11 cellular contexts compared by ENCODE assay signal in the genomic region with DNA sequence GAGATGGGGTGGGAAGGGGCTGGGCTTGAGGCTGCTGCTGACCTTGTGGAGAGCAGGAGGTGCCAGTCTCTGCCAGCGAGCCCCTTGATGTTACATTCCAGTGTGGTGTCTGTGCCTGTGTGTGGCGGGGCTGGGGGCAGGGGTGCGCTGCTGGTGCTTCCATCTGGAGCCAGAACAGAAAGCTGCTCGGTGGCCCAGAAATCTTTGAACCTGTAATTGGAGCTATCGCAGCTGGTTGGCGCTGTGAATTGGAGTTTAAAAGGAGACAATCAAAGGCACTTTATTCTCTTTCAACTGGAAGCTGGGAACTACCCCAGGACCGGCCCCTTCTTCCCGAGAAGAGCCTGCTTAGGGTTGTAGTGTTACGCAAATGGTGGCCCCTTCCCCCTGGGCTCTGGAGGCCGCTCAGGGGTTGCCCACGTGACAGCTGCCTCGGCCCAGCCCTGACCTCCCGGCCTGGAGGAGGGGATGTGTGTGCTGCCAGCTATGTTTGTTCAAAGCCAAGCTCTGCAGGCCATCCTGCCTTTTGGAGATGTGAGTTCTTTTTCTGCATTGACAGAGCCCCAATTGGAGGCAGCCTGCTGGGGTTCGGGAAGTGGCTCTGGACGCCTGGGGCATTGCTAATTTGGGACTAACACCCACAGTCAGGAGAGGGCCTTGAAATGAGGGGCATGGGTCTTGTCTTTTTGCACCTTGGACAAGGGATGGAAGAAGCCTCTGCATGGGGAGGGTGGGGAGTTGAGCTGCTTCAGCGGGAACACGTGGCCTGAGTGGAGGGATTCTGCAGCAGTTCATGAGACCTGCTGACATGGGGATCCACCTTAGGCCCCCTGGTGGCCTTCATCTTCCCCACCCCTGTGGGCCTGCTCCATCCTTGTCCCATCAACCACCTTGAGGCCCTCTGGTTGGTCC. TPM values are rescaled to one million over a fixed set of nuclear protein-coding genes. Genes with fewer than 3 reads are reported as not detected.
DNase-seq lines count a peak whose midpoint lies in the region; ATAC-seq and TF ChIP-seq lines count a peak whose summit lies in the region.
"Had no signal": no experiment of that assay in that cellular context is flagged by ENCODE, and none has a peak within 500 bp of the region (broad histone marks: within the 10 kb centered on the region; RNA-seq: fewer than 3 reads in every experiment).

No MANE protein-coding gene starts in this region.

- no peak overlapping the region for H3K4me2 ChIP-seq in DND-41 (ENCODE audit: insufficient read depth, low read length)

- peak overlapping the region in 1 of 7 donors; percentile 8 for H3K27ac Mint-ChIP-seq in CD14-positive monocyte

- H3K9me3 Mint-ChIP-seq in CD14-positive monocyte: peaks cover 2 to 9% (median 3%) of the 10 kb centered on the region in 7 donors
- H3K9me3 Mint-ChIP-seq: central memory CD8-positive, alpha-beta T cell had no signal

- no peaks in the 10 kb centered on the region for H3K79me2 ChIP-seq in DND-41 (ENCODE audit: insufficient read depth, low read length)

- ATAC-seq in DND-41 (ENCODE audit: insufficient read depth, low read depth): no peak
- ATAC-seq in Right ventricle myocardium superior (ENCODE audit: poor library complexity): peak; percentile 66
- peak; percentile 41 for ATAC-seq in omental fat pad (ENCODE audit: low FRiP score)

- H3K9ac ChIP-seq in DND-41 (ENCODE audit: low read depth, low read length): no peak overlapping the region

- intact Hi-C loops in Right ventricle myocardium superior (cut with DNase I) (no loop called here), CD14-positive monocyte (cut with micrococcal nuclease) (no loop called here)

- no peaks in the 10 kb centered on the region for H4K20me1 ChIP-seq in DND-41 (ENCODE audit: insufficient read depth, low read length)

- no peak overlapping the region for H2AFZ ChIP-seq in DND-41 (ENCODE audit: low read depth, low read length)

- H3K4me3 ChIP-seq in DND-41 (ENCODE audit: low read depth in 1 of 2, low read length in 2 of 2): no peak overlapping the region
- H3K4me3 ChIP-seq: SK-N-MC had no signal

- peak overlapping the region in 1 of 2 donors; percentile 60 for H3K4me3 Mint-ChIP-seq in CD14-positive monocyte
- H3K4me3 Mint-ChIP-seq: central memory CD8-positive, alpha-beta T cell had no signal

- H3K27me3 Mint-ChIP-seq in CD14-positive monocyte (ENCODE audit: low read depth in 3 of 3): peaks cover 4 to 13% (median 7%) of the 10 kb centered on the region in 3 donors
- H3K27me3 Mint-ChIP-seq: central memory CD8-positive, alpha-beta T cell had no signal

- H3K36me3 ChIP-seq in DND-41 (ENCODE audit: insufficient read depth, low read length): no peaks in the 10 kb centered on the region

- peak; percentile 31 for TF ChIP-seq CTCF in DND-41 (IDR thresholded peaks at IDR 0.05; ENCODE audit: borderline replicate concordance, extremely low read depth, low read length, poor library complexity, severe bottlenecking)
- TF ChIP-seq CTCF in omental fat pad (IDR thresholded peaks at IDR 0.05): no peak
- no peak for TF ChIP-seq CTCF in CD14-positive monocyte (IDR thresholded peaks at IDR 0.05)

- H3K4me1 ChIP-seq in DND-41 (ENCODE audit: insufficient read depth, low read length): no peaks in the 10 kb centered on the region

- peaks cover 24% of the 10 kb centered on the region for H3K27me3 ChIP-seq in DND-41 (ENCODE audit: insufficient read depth, low read length, poor library complexity)

- H3K9me3 ChIP-seq in DND-41 (ENCODE audit: insufficient read depth, low read length, severe bottlenecking): peaks cover 2% of the 10 kb centered on the region

- H3K4me1 Mint-ChIP-seq in CD14-positive monocyte: peaks cover 9% of the 10 kb centered on the region
- H3K4me1 Mint-ChIP-seq: central memory CD8-positive, alpha-beta T cell had no signal

- DNase-seq in DND-41 (no peak), SK-N-DZ (ENCODE audit: low spot score) (peak; percentile 75), Right ventricle myocardium superior (peak; percentile 55), omental fat pad (ENCODE audit: low spot score) (no peak), SW480 (ENCODE audit: low spot score) (no peak), NCI-H146 (lab: John Stamatoyannopoulos, UW) (no peak), CD14-positive monocyte (ENCODE audit: low spot score) (no peak), NCI-H446 (lab: John Stamatoyannopoulos, UW) (no peak)
- DNase-seq: stimulated activated CD4-positive, alpha-beta T cell treated with anti-CD3 and anti-CD28 coated beads, Interleukin-4, amount 100 ng/mL, for 1 hour had no signal

- H3K27ac ChIP-seq in DND-41 (ENCODE audit: low read length): no peak overlapping the region
- H3K27ac ChIP-seq: SK-N-MC had no signal

- no peaks in the 10 kb centered on the region for H3K36me3 Mint-ChIP-seq in CD14-positive monocyte

RNA-seq across cellular contexts. Expression of a gene that starts 14.0 kb away (rescaled TPM):
- 6.9 and 11.8 TPM in 2 replicates for polyA plus RNA-seq in SK-N-DZ (2014; cell fraction: cytosol; rRNA removed)
- polyA plus RNA-seq in SK-N-DZ (2014; cell fraction: nucleus; rRNA removed): 23.9 and 33.5 TPM in 2 replicates
- total RNA-seq in Right ventricle myocardium superior (19.1 TPM), omental fat pad (10 to 100 TPM; 29.9 to 43.5 (median 36.1) TPM)
- 10 to 100 TPM; 11.9 to 12.1 TPM for polyA plus RNA-seq in CD14-positive monocyte

RNA-seq across cellular contexts. Expression of a gene that starts 30.7 kb away (rescaled TPM):
- 2.8 and 2.9 TPM in 2 replicates for polyA plus RNA-seq in SK-N-DZ (2014; cell fraction: cytosol; rRNA removed)
- 4.6 and 9.3 TPM in 2 replicates for polyA plus RNA-seq in SK-N-DZ (2014; cell fraction: nucleus; rRNA removed)
- 19.3 TPM for total RNA-seq in Right ventricle myocardium superior
- total RNA-seq in omental fat pad: 10 to 100 TPM in 3 of 4 donors, 1 to 10 TPM in 1; 3.3 to 61.3 (median 19.4) TPM
- polyA plus RNA-seq in CD14-positive monocyte: not detected

RNA-seq across cellular contexts. Expression of a gene that starts 41.4 kb away (rescaled TPM):
- polyA plus RNA-seq in SK-N-DZ (2014; cell fraction: cytosol; rRNA removed): 40.5 and 51.3 TPM in 2 replicates
- 53.5 and 59.1 TPM in 2 replicates for polyA plus RNA-seq in SK-N-DZ (2014; cell fraction: nucleus; rRNA removed)
- total RNA-seq in Right ventricle myocardium superior (0.62 TPM), omental fat pad (1 to 10 TPM; 1.6 to 3.1 (median 2.4) TPM)
- not detected for polyA plus RNA-seq in CD14-positive monocyte

RNA-seq across cellular contexts. Expression of a gene that starts 59.3 kb away (rescaled TPM):
- polyA plus RNA-seq in SK-N-DZ (2014; cell fraction: cytosol; rRNA removed): 26.8 and 53.2 TPM in 2 replicates
- polyA plus RNA-seq in SK-N-DZ (2014; cell fraction: nucleus; rRNA removed): 295 and 358 TPM in 2 replicates
- total RNA-seq in Right ventricle myocardium superior: 36.0 TPM
- total RNA-seq in omental fat pad: 10 to 100 TPM; 28.3 to 85.6 (median 34.9) TPM
- polyA plus RNA-seq in CD14-positive monocyte: 10 to 100 TPM; 29.1 to 31.3 TPM

Comparison
In these comparisons a context has a peak if more than half of its experiments do, and no peak if none do; other contexts are left out.
1. DNase-seq: peak in SK-N-DZ (single experiment) and Right ventricle myocardium superior (single experiment); none in DND-41 (single experiment), omental fat pad (single experiment), SW480 (single experiment), NCI-H146 (single experiment), CD14-positive monocyte (single experiment) and NCI-H446 (0 of 2).